ENCODE assay signal across 16 cellular contexts in genomic region chr10:47346572-47347302, GRCh38. TPM values are rescaled to one million over a fixed set of nuclear protein-coding genes. Genes with fewer than 3 reads are reported as not detected.
DNase-seq lines count a peak whose midpoint lies in the region; FAIRE-seq and TF ChIP-seq lines count a peak whose summit lies in the region.
"Had no signal": no experiment of that assay in that cellular context is flagged by ENCODE, and none has a peak within 500 bp of the region (broad histone marks: within the 10 kb centered on the region; RNA-seq: fewer than 3 reads in every experiment).

No MANE protein-coding gene starts in this region.

- intact Hi-C loops in colonic mucosa (cut with DNase I): no loop called here

- no peaks in the 10 kb centered on the region for H3K4me1 ChIP-seq in colonic mucosa
- H3K4me1 ChIP-seq in small intestine (ENCODE audit: control insufficient read depth in 2 of 2, insufficient read depth in 1 of 2, low read depth in 1 of 2, low read length in 1 of 2): no peaks in the 10 kb centered on the region

- H3K36me3 ChIP-seq in colonic mucosa (no peaks in the 10 kb centered on the region), small intestine (ENCODE audit: control insufficient read depth in 2 of 2, insufficient read depth in 2 of 2, low read length in 2 of 2) (no peaks in the 10 kb centered on the region)
- H3K36me3 ChIP-seq: thoracic aorta had no signal

- H3K27ac ChIP-seq in colonic mucosa (no peak overlapping the region), small intestine (ENCODE audit: low read depth in 1 of 2, low read length in 1 of 2) (no peak overlapping the region)
- H3K27ac ChIP-seq: thoracic aorta had no signal

- H3K27me3 ChIP-seq in colonic mucosa: no peaks in the 10 kb centered on the region
- no peaks in the 10 kb centered on the region for H3K27me3 ChIP-seq in small intestine (ENCODE audit: control insufficient read depth in 2 of 2, insufficient read depth in 2 of 2, low read length in 2 of 2)

- TF ChIP-seq CTCF in colonic mucosa (IDR thresholded peaks at IDR 0.05): no peak

- H3K9ac ChIP-seq in colonic mucosa (ENCODE audit: low read depth in 2 of 2, low read length in 2 of 2): no peak overlapping the region

- H3K9me3 ChIP-seq in colonic mucosa (no peaks in the 10 kb centered on the region), small intestine (ENCODE audit: control insufficient read depth, low read depth) (no peaks in the 10 kb centered on the region)
- H3K9me3 ChIP-seq: thoracic aorta had no signal

- DNase-seq in NCI-H2081 (lab: John Stamatoyannopoulos, UW) (peak; percentile 23 to 25), NCI-H2081 treated with DMSO at 0.1 percent for 48 hours (lab: John Stamatoyannopoulos, UW) (no peak), NCI-H2171 (lab: John Stamatoyannopoulos, UW) (peak; percentile 74), colonic mucosa (peak; percentile 44), small intestine (peak; percentile 37), EL (no peak), activated gamma-delta T cell treated with Interleukin-2 at 50 U/mL for 16 hours (no peak), activated gamma-delta T cell (lab: John Stamatoyannopoulos, UW) (no peak)
- DNase-seq: activated T-cell treated with anti-CD3 and anti-CD28 coated beads, Interleukin-2, amount 50 U/mL, for 4 hours; cortex of kidney; mesendoderm; stimulated activated CD4-positive, alpha-beta T cell treated with anti-CD3 and anti-CD28 coated beads, Interleukin-12 subunit alpha, Interleukin-12 subunit beta, amount 100 ng/mL, for 4 hours had no signal

- 66 to 73% (median 70%) methylated on average over 13 of the region's 13 CpGs for WGBS in small intestine, 3 donors

- FAIRE-seq in small intestine (lab: Jason Lieb, UNC): no peak
- FAIRE-seq: K562 had no signal

- H3K4me3 ChIP-seq in colonic mucosa (no peak overlapping the region), small intestine (ENCODE audit: low read depth in 1 of 2, low read length in 2 of 2) (no peak overlapping the region)
- H3K4me3 ChIP-seq: K562, thoracic aorta had no signal

RNA-seq across cellular contexts. Expression of gene RBP3, which starts 1.4 kb away (rescaled TPM):
- not detected for total RNA-seq in colonic mucosa
- under 1 TPM in 1 of 3 donors, not detected in 2; 0.01 TPM for polyA plus RNA-seq in small intestine
- total RNA-seq: activated T-cell treated with anti-CD3 and anti-CD28 coated beads, Interleukin-2, amount 50 U/mL, for 4 hours; K562; omental fat pad; RPMI7951; thoracic aorta had no signal
- polyA plus RNA-seq: K562 had no signal

RNA-seq across cellular contexts. Expression of gene GDF2, which starts 24.5 kb away (rescaled TPM):
- not detected for total RNA-seq in colonic mucosa
- not detected for polyA plus RNA-seq in small intestine
- total RNA-seq: activated T-cell treated with anti-CD3 and anti-CD28 coated beads, Interleukin-2, amount 50 U/mL, for 4 hours; omental fat pad; RPMI7951; thoracic aorta had no signal

RNA-seq across cellular contexts. Expression of gene ZNF488, which starts 37.4 kb away (rescaled TPM):
- 1 to 10 TPM; 1.3 to 4.1 TPM for total RNA-seq in colonic mucosa
- polyA plus RNA-seq in small intestine: 10 to 100 TPM in 2 of 3 donors, 1 to 10 TPM in 1; 5.9 to 40.0 (median 18.4) TPM
- total RNA-seq: thoracic aorta had no signal

RNA-seq across cellular contexts. Expression of gene GDF10, which starts 46.7 kb away (rescaled TPM):
- total RNA-seq in colonic mucosa: under 1 TPM; 0.10 to 0.37 TPM
- under 1 TPM in 1 of 3 donors, not detected in 2; 0.63 TPM for polyA plus RNA-seq in small intestine
- total RNA-seq: RPMI7951 had no signal

Comparison
In these comparisons a context has a peak if more than half of its experiments do, and no peak if none do; other contexts are left out.
1. DNase-seq: peak in NCI-H2081 (2 of 2), NCI-H2171 (single experiment), colonic mucosa (single experiment) and small intestine (single experiment); none in NCI-H2081 treated with DMSO at 0.1 percent for 48 hours (single experiment), EL (single experiment), activated gamma-delta T cell treated with Interleukin-2 at 50 U/mL for 16 hours (single experiment) and activated gamma-delta T cell (single experiment).